In the genomic region with DNA sequence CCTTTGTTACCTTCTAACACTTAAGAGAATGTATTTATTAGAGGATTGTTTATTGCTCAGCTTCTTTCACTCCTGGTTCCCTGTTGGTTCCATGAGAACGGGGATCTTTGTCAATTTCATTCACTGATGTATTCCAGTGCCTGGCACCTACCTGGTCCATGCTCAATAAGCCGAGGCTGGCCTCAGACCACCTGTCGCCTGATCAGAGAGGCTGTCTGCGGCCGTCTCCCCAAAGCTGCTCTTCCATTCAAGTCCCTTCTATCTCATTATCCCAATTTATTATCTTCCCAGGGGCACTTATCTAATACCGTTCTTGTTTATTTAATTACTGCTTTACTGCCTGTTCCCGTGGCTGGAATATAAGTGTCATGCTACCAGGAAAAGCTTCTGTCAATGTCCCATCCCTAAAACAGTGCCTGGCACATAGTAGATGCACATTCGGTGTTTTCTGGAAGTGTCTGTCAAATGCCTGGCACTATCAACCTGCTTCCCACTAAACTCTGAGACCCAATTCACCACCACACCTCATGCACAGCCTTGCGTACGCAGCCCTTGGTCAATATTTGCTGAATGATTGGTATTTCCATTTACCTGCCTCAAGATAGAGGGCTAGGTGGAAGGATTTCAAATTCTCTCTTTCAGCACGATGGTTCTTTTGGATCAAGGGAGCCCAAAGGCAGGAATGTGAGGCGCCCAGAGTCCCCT, we compare ENCODE assay signal across 22 cellular contexts.
"Had no signal": no experiment of that assay in that cellular context is flagged by ENCODE, and none has a peak within 500 bp of the region (broad histone marks: within the 10 kb centered on the region; RNA-seq: fewer than 3 reads in every experiment).

No MANE protein-coding gene starts in this region.

- H3K4me1 ChIP-seq: left ventricle myocardium inferior, tibial nerve had no signal

- H3K36me3 Mint-ChIP-seq: activated naive CD4-positive, alpha-beta T cell treated with anti-CD3 and anti-CD28 coated beads, Interleukin-2, amount 10 ng/mL, durations not matched to agents 7 days and 5 days had no signal

- H3K4me3 ChIP-seq: left ventricle myocardium inferior, tibial nerve had no signal

- H3K4me3 Mint-ChIP-seq: activated naive CD4-positive, alpha-beta T cell treated with anti-CD3 and anti-CD28 coated beads, Interleukin-2, amount 10 ng/mL, durations not matched to agents 7 days and 5 days; activated naive CD8-positive, alpha-beta T cell treated with anti-CD3 and anti-CD28 coated beads, Interleukin-2, amount 50 U/mL, for 24 hours; activated T-cell treated with anti-CD3 and anti-CD28 coated beads, Interleukin-2, amount 50 U/mL, for 4 hours; brain; endodermal cell; memory B cell; nephron had no signal

- H3K36me3 ChIP-seq: left ventricle myocardium inferior, tibial nerve had no signal

- H3K27me3 Mint-ChIP-seq: activated naive CD8-positive, alpha-beta T cell treated with anti-CD3 and anti-CD28 coated beads, Interleukin-2, amount 50 U/mL, for 24 hours had no signal

- H3K4me1 Mint-ChIP-seq: activated naive CD8-positive, alpha-beta T cell treated with anti-CD3 and anti-CD28 coated beads, Interleukin-2, amount 50 U/mL, for 24 hours; memory B cell had no signal

- ATAC-seq: activated naive CD8-positive, alpha-beta T cell treated with anti-CD3 and anti-CD28 coated beads, Interleukin-2, amount 50 U/mL, for 24 hours; activated T-cell treated with anti-CD3 and anti-CD28 coated beads, Interleukin-2, amount 50 U/mL, for 4 hours had no signal

- H3K27ac ChIP-seq: epithelial cell of prostate, left ventricle myocardium inferior, tibial nerve had no signal

- DNase-seq: activated CD4-positive, alpha-beta T cell treated with anti-CD3 and anti-CD28 coated beads, Interleukin-2, amount 50 U/mL, for 1 hour; activated CD4-positive, CD25-positive, alpha-beta regulatory T cell treated with anti-CD3 and anti-CD28 coated beads, Interleukin-2, amount 50 U/mL, for 72 hours; activated CD8-positive, alpha-beta memory T cell treated with anti-CD3 and anti-CD28 coated beads, Interleukin-2, amount 50 U/mL, for 4 hours; activated effector memory CD4-positive, alpha-beta T cell treated with Interleukin-2 at 50 U/mL for 16 hours; activated naive CD4-positive, alpha-beta T cell treated with anti-CD3 and anti-CD28 coated beads, Interleukin-2, amount 10 ng/mL, durations not matched to agents 7 days and 5 days; activated naive CD8-positive, alpha-beta T cell treated with anti-CD3 and anti-CD28 coated beads, Interleukin-2, amount 50 U/mL, for 24 hours; activated T-cell treated with anti-CD3 and anti-CD28 coated beads, Interleukin-2, amount 50 U/mL, for 4 hours; central memory CD4-positive, alpha-beta T cell; endodermal cell; foreskin fibroblast; left ventricle myocardium inferior; occipital lobe; retina; stimulated activated CD4-positive, alpha-beta T cell treated with anti-CD3 and anti-CD28 coated beads, Interleukin-12 subunit alpha, Interleukin-12 subunit beta, amount 100 ng/mL, for 4 hours; stimulated activated CD4-positive, alpha-beta T cell treated with anti-CD3 and anti-CD28 coated beads, Interleukin-2, amount 100 ng/mL, for 24 hours; stimulated activated naive CD4-positive, alpha-beta T cell treated with Interleukin-2 at 50 U/mL for 16 hours; T1000 had no signal

- H3K27ac Mint-ChIP-seq: activated naive CD4-positive, alpha-beta T cell treated with anti-CD3 and anti-CD28 coated beads, Interleukin-2, amount 10 ng/mL, durations not matched to agents 7 days and 5 days; activated naive CD8-positive, alpha-beta T cell treated with anti-CD3 and anti-CD28 coated beads, Interleukin-2, amount 50 U/mL, for 24 hours; memory B cell had no signal

- H3K27me3 ChIP-seq: tibial nerve had no signal
